ENCODE assay signal across 1 cellular context in the genomic region with DNA sequence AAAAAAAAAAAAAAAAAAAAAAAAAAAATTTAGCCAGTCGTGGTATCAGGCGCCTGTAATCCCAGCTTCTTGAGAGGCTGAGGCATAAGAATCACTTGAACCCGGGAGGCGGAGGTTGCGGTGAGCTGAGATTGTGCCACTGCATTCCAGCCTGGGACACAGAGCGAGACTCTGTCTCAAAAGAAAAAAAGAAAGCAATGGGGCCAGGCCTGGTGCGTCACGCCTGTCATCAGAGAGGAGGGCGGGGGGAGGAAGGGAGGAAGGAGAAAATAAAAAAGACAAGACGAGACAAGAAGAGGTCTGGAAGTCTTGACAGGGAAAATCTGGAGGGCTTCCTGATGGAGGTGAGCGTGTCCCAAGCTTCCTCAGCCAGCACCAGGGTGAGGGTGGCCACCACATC.
TF ChIP-seq lines count a peak whose summit lies in the region.

No MANE protein-coding gene starts in this region.

TF ChIP-seq in neural cell, 6 proteins besides CTCF, POLR2A, EP300 and RAD21:
- TF ChIP-seq REST (IDR thresholded peaks at IDR 0.05; ENCODE audit: borderline replicate concordance) = no peak
- TF ChIP-seq MXI1 (conservative IDR thresholded peaks at IDR 0.05; ENCODE audit: poor library complexity, severe bottlenecking) = no peak
- no peak for TF ChIP-seq EZH2 (IDR thresholded peaks at IDR 0.05; ENCODE audit: borderline replicate concordance, insufficient read depth, low read length, poor library complexity, severe bottlenecking)
- no peak for TF ChIP-seq TAF1 (IDR thresholded peaks at IDR 0.05; ENCODE audit: low read depth)
- TF ChIP-seq POLR2AphosphoS5 (IDR thresholded peaks at IDR 0.05) = no peak
